In the genomic region with DNA sequence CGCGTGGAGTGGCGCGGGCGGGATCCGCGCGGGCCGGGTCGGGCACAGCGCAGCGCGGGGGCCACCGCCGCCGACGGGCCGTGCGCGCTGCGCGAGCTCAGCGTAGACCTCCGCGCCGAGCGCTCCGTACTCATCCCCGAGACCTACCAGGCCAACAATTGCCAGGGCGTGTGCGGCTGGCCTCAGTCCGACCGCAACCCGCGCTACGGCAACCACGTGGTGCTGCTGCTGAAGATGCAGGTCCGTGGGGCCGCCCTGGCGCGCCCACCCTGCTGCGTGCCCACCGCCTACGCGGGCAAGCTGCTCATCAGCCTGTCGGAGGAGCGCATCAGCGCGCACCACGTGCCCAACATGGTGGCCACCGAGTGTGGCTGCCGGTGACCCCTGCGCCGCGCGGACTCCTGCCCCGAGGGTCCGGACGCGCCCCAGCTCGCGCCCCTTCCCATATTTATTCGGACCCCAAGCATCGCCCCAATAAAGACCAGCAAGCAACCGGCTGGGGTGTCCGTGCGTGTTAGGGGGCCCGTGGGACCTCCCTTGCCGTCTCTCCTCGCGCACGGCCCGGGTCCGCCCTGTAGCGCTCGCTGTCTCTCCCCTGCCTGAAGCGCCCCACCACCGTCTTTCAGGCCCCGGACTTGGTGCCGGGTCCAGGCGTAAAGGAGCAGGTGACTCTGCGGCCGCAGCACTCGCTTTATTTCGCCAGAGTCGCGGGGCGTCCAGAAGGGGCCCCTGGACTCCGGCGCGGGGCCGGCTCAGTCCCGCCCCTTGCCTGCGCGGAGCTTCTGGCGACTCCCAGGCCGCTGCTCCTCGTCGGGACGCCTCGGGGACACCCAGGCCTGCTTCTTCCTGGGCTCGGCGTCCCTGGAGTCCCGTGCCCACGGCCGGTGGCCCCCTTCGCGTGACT, we compare ENCODE assay signal across 15 cellular contexts. TPM values are rescaled to one million over a fixed set of nuclear protein-coding genes. Genes with fewer than 3 reads are reported as not detected.
DNase-seq lines count a peak whose midpoint lies in the region; ATAC-seq, FAIRE-seq and TF ChIP-seq lines count a peak whose summit lies in the region.
"Had no signal": no experiment of that assay in that cellular context is flagged by ENCODE, and none has a peak within 500 bp of the region (broad histone marks: within the 10 kb centered on the region; RNA-seq: fewer than 3 reads in every experiment).

No MANE protein-coding gene starts in this region.

- H3K27ac ChIP-seq in CD4-positive, alpha-beta memory T cell (ENCODE audit: low read depth, low read length) = no peak overlapping the region
- H3K27ac ChIP-seq in GM12878 (ENCODE audit: control insufficient read depth, insufficient read depth) (no peak overlapping the region), parathyroid adenoma (no peak overlapping the region), uterus (no peak overlapping the region)
- H3K27ac ChIP-seq: body of pancreas had no signal

- peaks cover 0 to 9% of the 10 kb centered on the region in 2 donors for H3K36me3 Mint-ChIP-seq in CD4-positive, alpha-beta memory T cell

- no peaks in the 10 kb centered on the region for H3K9me3 ChIP-seq in CD4-positive, alpha-beta memory T cell (ENCODE audit: control insufficient read depth in 1 of 2, low read length in 2 of 2)
- no peaks in the 10 kb centered on the region; the same call in 2 of the 3 replicates for H3K9me3 ChIP-seq in GM12878 (replicated peaks; ENCODE audit: control insufficient read depth, insufficient read depth, low read length)
- no peaks in the 10 kb centered on the region for H3K9me3 ChIP-seq in parathyroid adenoma (ENCODE audit: control insufficient read depth, low read length)
- no peaks in the 10 kb centered on the region for H3K9me3 ChIP-seq in uterus
- H3K9me3 ChIP-seq: body of pancreas had no signal

- H3K36me3 ChIP-seq in CD4-positive, alpha-beta memory T cell (ENCODE audit: insufficient read depth, low read length) = peaks cover 13% of the 10 kb centered on the region
- H3K36me3 ChIP-seq in GM12878 (ENCODE audit: control insufficient read depth in 2 of 2, insufficient read depth in 2 of 2, low read length in 1 of 2) (peaks cover 0 to 15% of the 10 kb centered on the region in 2 experiments; a peak in 2 of 4 replicates), parathyroid adenoma (ENCODE audit: control insufficient read depth, insufficient read depth, low read length) (no peaks in the 10 kb centered on the region), uterus (no peaks in the 10 kb centered on the region)

- H3K4me1 ChIP-seq in CD4-positive, alpha-beta memory T cell (ENCODE audit: insufficient read depth, low read length) = peaks cover 32% of the 10 kb centered on the region
- H3K4me1 ChIP-seq in GM12878 (ENCODE audit: control insufficient read depth, insufficient read depth, low read length) = no peaks in the 10 kb centered on the region; the same call in 1 of the 2 replicates
- H3K4me1 ChIP-seq in parathyroid adenoma = no peaks in the 10 kb centered on the region
- peaks cover 0 to 30% of the 10 kb centered on the region in 2 donors for H3K4me1 ChIP-seq in uterus

- POLR2A ChIA-PET in CD4-positive, alpha-beta memory T cell (lab: Charles Lee; ENCODE audit: partially characterized antibody) = interaction anchor here (0.5 to 16.7 kb wide), 6 partner anchors 10 to 364 kb away, joined by 3 to 325 read pairs (median 14); partner anchors contain the start of genes PLEKHJ1 and SF3A2
- POLR2A ChIA-PET in GM12878 (lab: Charles Lee) = interaction anchor here (1.0 kb wide), 1 partner anchor 12 kb away, joined by 3 read pairs; no protein-coding TSS in a partner anchor

- CTCF ChIA-PET in CD4-positive, alpha-beta memory T cell (lab: Charles Lee; ENCODE audit: partially characterized antibody) = interaction anchor here (0.9 to 2.9 kb wide), 5 partner anchors 11 to 20 kb away, joined by 3 to 19 read pairs (median 4); no protein-coding TSS in a partner anchor
- CTCF ChIA-PET in GM12878 (lab: Yijun Ruan, JAX) = interaction anchor here (0.6 to 1.3 kb wide), 3 partner anchors 13 to 105 kb away, joined by 3 to 5 read pairs (median 3); no protein-coding TSS in a partner anchor

- TF ChIP-seq CTCF in GM20000 (IDR thresholded peaks at IDR 0.05; ENCODE audit: extremely low read depth, missing control alignments) (no peak), GM12878 (IDR thresholded peaks at IDR 0.05 in 2 of 3, conservative IDR thresholded peaks at IDR 0.05 in 1 of 3; ENCODE audit: control insufficient read depth in 2 of 3, extremely low read depth in 1 of 3, insufficient read depth in 1 of 3, low read depth in 3 of 3, low read length in 3 of 3) (no peak), parathyroid adenoma (IDR thresholded peaks at IDR 0.05) (no peak), uterus (IDR thresholded peaks at IDR 0.05) (no peak)

- H3K4me2 ChIP-seq in GM12878 (ENCODE audit: control insufficient read depth, insufficient read depth) (no peak overlapping the region), parathyroid adenoma (ENCODE audit: low read length) (no peak overlapping the region)

- H3K9ac ChIP-seq in GM12878 (ENCODE audit: control insufficient read depth, insufficient read depth, low read length) (no peak overlapping the region), parathyroid adenoma (no peak overlapping the region)

- H3K27me3 Mint-ChIP-seq in CD4-positive, alpha-beta memory T cell = no peaks in the 10 kb centered on the region

- H3K79me2 ChIP-seq in GM12878 (ENCODE audit: control insufficient read depth, insufficient read depth, low read length) (no peaks in the 10 kb centered on the region), parathyroid adenoma (no peaks in the 10 kb centered on the region)

- H3K27ac Mint-ChIP-seq in CD4-positive, alpha-beta memory T cell = no peak overlapping the region

- H3K4me1 Mint-ChIP-seq in CD4-positive, alpha-beta memory T cell = peaks cover 0 to 13% (median 5%) of the 10 kb centered on the region in 4 donors

- H4K20me1 ChIP-seq in GM12878 (ENCODE audit: control insufficient read depth, insufficient read depth) = no peaks in the 10 kb centered on the region

- no peak for TF ChIP-seq RAD21 in GM12878 (IDR thresholded peaks at IDR 0.05; ENCODE audit: insufficient read depth, low read depth, low read length)

- peak; percentile 22; the same call in 1 of the 2 replicates for TF ChIP-seq POLR2A in GM12878 (IDR thresholded peaks at IDR 0.05; ENCODE audit: low read depth, low read length)
- no peak for TF ChIP-seq POLR2A in uterus (IDR thresholded peaks at IDR 0.05)

- SMC1A ChIA-PET in GM12878 (lab: Charles Lee; ENCODE audit: uncharacterized antibody, unreplicated experiment) = no interaction called here

- RAD21 ChIA-PET in GM12878 (lab: Charles Lee; ENCODE audit: unreplicated experiment) = no interaction called here

- peak in 2 of 5 donors; percentile 28 to 29 for DNase-seq in CD4-positive, alpha-beta memory T cell
- peak; percentile 66 for DNase-seq in GM20000 (ENCODE audit: low spot score)
- DNase-seq in GM12878 (ENCODE audit: low read depth, low spot score) = no peak
- DNase-seq in uterus = no peak
- DNase-seq in NCI-H2227 treated with DMSO at 0.1 percent for 48 hours (lab: John Stamatoyannopoulos, UW) = no peak
- DNase-seq in UCSD-AML1 (lab: John Stamatoyannopoulos, UW; ENCODE audit: unreplicated experiment) = no peak
- DNase-seq: activated CD4-positive, alpha-beta T cell treated with anti-CD3 and anti-CD28 coated beads for 1 hour; body of pancreas; NCI-H345; stimulated activated CD4-positive, alpha-beta T cell treated with anti-CD3 and anti-CD28 coated beads, Interleukin-4, amount 100 ng/mL, for 1 hour had no signal

- H3K27me3 ChIP-seq in CD4-positive, alpha-beta memory T cell (ENCODE audit: insufficient read depth, low read length) = peaks cover 4% of the 10 kb centered on the region
- peaks cover 14 to 19% of the 10 kb centered on the region in 2 experiments; a peak in 3 of 4 replicates for H3K27me3 ChIP-seq in GM12878 (replicated peaks in 1 of 2; ENCODE audit: control insufficient read depth in 2 of 2, insufficient read depth in 2 of 2, low read length in 1 of 2)
- peaks cover 14% of the 10 kb centered on the region for H3K27me3 ChIP-seq in parathyroid adenoma (ENCODE audit: control insufficient read depth, insufficient read depth, low read length)
- H3K27me3 ChIP-seq in uterus = peaks cover 0 to 25% of the 10 kb centered on the region in 2 donors

- intact Hi-C loops in CD4-positive, alpha-beta memory T cell (cut with micrococcal nuclease) = loop anchor here (2.0 kb wide), 1 partner anchor 17 kb away; no protein-coding TSS in a partner anchor
- intact Hi-C loops in GM12878 (cut with micrococcal nuclease; ENCODE audit: unreplicated experiment) (no loop called here), uterus (cut with DNase I; ENCODE audit: low total_unique reads) (no loop called here)

- H3K4me3 Mint-ChIP-seq in CD4-positive, alpha-beta memory T cell = peak overlapping the region; percentile 38 to 77 (median 56)

- no peak for TF ChIP-seq EP300 in GM12878 (IDR thresholded peaks at IDR 0.05; ENCODE audit: borderline replicate concordance in 1 of 2, control insufficient read depth in 1 of 2, low read depth in 2 of 2, low read length in 2 of 2)

- in situ Hi-C loops in GM12878 (cut with MboI) = no loop called here

- no peak; the same call in 2 of the 3 replicates for ATAC-seq in GM12878
- ATAC-seq: body of pancreas had no signal

- BruUV-seq in GM12878 (replicated peaks; lab: Mats Ljungman, UMichigan) = no TSS peak

- WGBS in GM12878 (ENCODE audit: insufficient coverage, insufficient replicate concordance, low lambda C conversion rate, missing lambda C conversion rate) = 9% methylated on average over 89 of the region's 108 CpGs

- H2AFZ ChIP-seq in GM12878 (ENCODE audit: control insufficient read depth, low read depth, low read length) (no peak overlapping the region), parathyroid adenoma (peak overlapping the region; percentile 13)

- no peak for FAIRE-seq in GM12878 (lab: Jason Lieb, UNC)
- FAIRE-seq: islet of Langerhans had no signal

- H3K9me3 Mint-ChIP-seq in CD4-positive, alpha-beta memory T cell = no peaks in the 10 kb centered on the region

- H3K4me3 ChIP-seq in CD4-positive, alpha-beta memory T cell (ENCODE audit: low read length in 2 of 2) = peak overlapping the region; percentile 29 to 52
- H3K4me3 ChIP-seq in GM12878 (no peak overlapping the region), parathyroid adenoma (ENCODE audit: low read depth, low read length) (no peak overlapping the region), uterus (no peak overlapping the region)
- H3K4me3 ChIP-seq: body of pancreas had no signal

RNA-seq across cellular contexts. Expression of gene AMH, which starts 2.7 kb away (rescaled TPM):
- total RNA-seq in CD4-positive, alpha-beta memory T cell = 10 to 100 TPM in 1 of 2 experiments, 1 to 10 TPM in 1; 7.5 to 12.7 TPM
- polyA plus RNA-seq in CD4-positive, alpha-beta memory T cell = not detected
- 3.2 and 4.9 TPM in 2 replicates for total RNA-seq in GM12878 (2013; cell fraction: nucleolus; rRNA removed)
- total RNA-seq in GM12878 (2014; rRNA removed) = 1.4 and 1.7 TPM in 2 replicates
- total RNA-seq in GM12878 (2014; rRNA removed; fragmentation: Illumina TruSeq; extraction: Trizol) = 0.18 TPM in 1 of 2 replicates, not detected in the other
- total RNA-seq in GM12878 (2021) = 2.1 and 3.5 TPM in 2 replicates
- polyA plus RNA-seq in GM12878 (2011; ENCODE audit: low read depth) = not detected
- 0.20 and 0.22 TPM in 2 replicates for polyA plus RNA-seq in GM12878 (2011; rRNA removed)
- 0.30 and 0.89 TPM in 2 replicates for polyA plus RNA-seq in GM12878 (2011; cell fraction: cytosol; rRNA removed)
- polyA plus RNA-seq in GM12878 (2011; cell fraction: nucleus; rRNA removed) = 15.5 and 28.6 TPM in 2 replicates
- polyA plus RNA-seq in GM12878 (2012) = 0.27 and 0.92 TPM in 2 replicates
- not detected in 2 replicates for polyA plus RNA-seq in GM12878 (2014; fragmentation: Illumina TruSeq; extraction: Trizol)
- not detected for polyA plus RNA-seq in GM12878 (2014; fragmentation: Nextera tagmentation; extraction: Ambion mirVana)
- polyA plus RNA-seq in GM12878 (2014; rRNA removed) = 2.6 TPM in 2 replicates
- polyA plus RNA-seq in GM12878 (2016; fragmentation: Nextera tagmentation; extraction: Ambion mirVana) = under 1 TPM in 1 of 2 experiments, not detected in 1; 0.17 TPM
- 0.31 TPM in 1 of 2 replicates, not detected in the other for polyA minus RNA-seq in GM12878 (2011; rRNA and poly(A)+ RNA removed)
- 1.2 TPM in 1 of 2 replicates, not detected in the other for polyA minus RNA-seq in GM12878 (2011; cell fraction: cytosol; rRNA and poly(A)+ RNA removed)
- polyA minus RNA-seq in GM12878 (2011; cell fraction: nucleus; rRNA and poly(A)+ RNA removed) = 1.6 and 5.0 TPM in 2 replicates
- 1 to 10 TPM in 1 of 4 donors, under 1 TPM in 1, not detected in 2; 0.35 to 3.5 TPM for total RNA-seq in uterus

RNA-seq across cellular contexts. Expression of gene JSRP1, which starts 4.4 kb away (rescaled TPM):
- total RNA-seq in CD4-positive, alpha-beta memory T cell = 1 to 10 TPM; 1.3 to 1.5 TPM
- 1 to 10 TPM; 1.1 to 1.7 TPM for polyA plus RNA-seq in CD4-positive, alpha-beta memory T cell
- total RNA-seq in GM12878 (2013; cell fraction: nucleolus; rRNA removed) = not detected in 2 replicates
- total RNA-seq in GM12878 (2014; rRNA removed) (not detected in 2 replicates), GM12878 (2014; rRNA removed; fragmentation: Illumina TruSeq; extraction: Trizol) (not detected in 2 replicates), GM12878 (2021) (0.41 and 0.43 TPM in 2 replicates), uterus (not detected)
- not detected for polyA plus RNA-seq in GM12878 (2011; ENCODE audit: low read depth)
- polyA plus RNA-seq in GM12878 (2011; rRNA removed) (not detected in 2 replicates), GM12878 (2014; fragmentation: Illumina TruSeq; extraction: Trizol) (not detected in 2 replicates), GM12878 (2014; fragmentation: Nextera tagmentation; extraction: Ambion mirVana) (not detected), GM12878 (2014; rRNA removed) (0.14 TPM in 1 of 2 replicates, not detected in the other), GM12878 (2016; fragmentation: Nextera tagmentation; extraction: Ambion mirVana) (under 1 TPM; 0.49 to 0.91 TPM)
- 0.10 TPM in 1 of 2 replicates, not detected in the other for polyA plus RNA-seq in GM12878 (2011; cell fraction: cytosol; rRNA removed)
- polyA plus RNA-seq in GM12878 (2011; cell fraction: nucleus; rRNA removed) = 0.13 TPM in 1 of 2 replicates, not detected in the other
- polyA plus RNA-seq in GM12878 (2012) = 0.90 and 2.8 TPM in 2 replicates
- polyA minus RNA-seq in GM12878 (2011; rRNA and poly(A)+ RNA removed) = 0.72 TPM in 1 of 2 replicates, not detected in the other
- polyA minus RNA-seq in GM12878 (2011; cell fraction: cytosol; rRNA and poly(A)+ RNA removed) = not detected in 2 replicates
- not detected in 2 replicates for polyA minus RNA-seq in GM12878 (2011; cell fraction: nucleus; rRNA and poly(A)+ RNA removed)
- total RNA-seq: body of pancreas, H4, temporal lobe had no signal

RNA-seq across cellular contexts. Expression of gene SF3A2, which starts 15.2 kb away (rescaled TPM):
- 100 to 1,000 TPM; 140 to 141 TPM for total RNA-seq in CD4-positive, alpha-beta memory T cell
- 10 to 100 TPM in 1 of 2 donors, 1 to 10 TPM in 1; 8.3 to 37.8 TPM for polyA plus RNA-seq in CD4-positive, alpha-beta memory T cell
- total RNA-seq in GM12878 (2013; cell fraction: nucleolus; rRNA removed) = 88.3 and 88.5 TPM in 2 replicates
- total RNA-seq in GM12878 (2014; rRNA removed) (41.5 and 49.3 TPM in 2 replicates), GM12878 (2014; rRNA removed; fragmentation: Illumina TruSeq; extraction: Trizol) (12.3 and 15.6 TPM in 2 replicates), GM12878 (2021) (132 and 143 TPM in 2 replicates), uterus (100 to 1,000 TPM in 1 of 4 donors, 10 to 100 TPM in 3; 33.2 to 107 (median 50.6) TPM)
- polyA plus RNA-seq in GM12878 (2011; ENCODE audit: low read depth) = 49.8 TPM
- polyA plus RNA-seq in GM12878 (2011; rRNA removed) (3.3 and 5.4 TPM in 2 replicates), GM12878 (2014; fragmentation: Illumina TruSeq; extraction: Trizol) (2.4 and 26.9 TPM in 2 replicates), GM12878 (2014; fragmentation: Nextera tagmentation; extraction: Ambion mirVana) (under 1 TPM; 0.33 to 0.55 TPM), GM12878 (2014; rRNA removed) (36.2 and 61.3 TPM in 2 replicates), GM12878 (2016; fragmentation: Nextera tagmentation; extraction: Ambion mirVana) (10 to 100 TPM; 34.4 to 39.7 TPM)
- polyA plus RNA-seq in GM12878 (2011; cell fraction: cytosol; rRNA removed) = 11.1 and 14.5 TPM in 2 replicates
- polyA plus RNA-seq in GM12878 (2011; cell fraction: nucleus; rRNA removed) = 89.6 and 126 TPM in 2 replicates
- 86.1 and 131 TPM in 2 replicates for polyA plus RNA-seq in GM12878 (2012)
- polyA minus RNA-seq in GM12878 (2011; rRNA and poly(A)+ RNA removed) = 10.2 and 25.5 TPM in 2 replicates
- 30.7 and 38.0 TPM in 2 replicates for polyA minus RNA-seq in GM12878 (2011; cell fraction: cytosol; rRNA and poly(A)+ RNA removed)
- 69.4 and 102 TPM in 2 replicates for polyA minus RNA-seq in GM12878 (2011; cell fraction: nucleus; rRNA and poly(A)+ RNA removed)

RNA-seq across cellular contexts. Expression of gene PLEKHJ1, which starts 15.7 kb away (rescaled TPM):
- 10 to 100 TPM; 64.9 to 65.3 TPM for total RNA-seq in CD4-positive, alpha-beta memory T cell
- polyA plus RNA-seq in CD4-positive, alpha-beta memory T cell = 100 to 1,000 TPM; 105 to 119 TPM
- total RNA-seq in GM12878 (2013; cell fraction: nucleolus; rRNA removed) = 30.4 and 31.3 TPM in 2 replicates
- total RNA-seq in GM12878 (2014; rRNA removed) (131 and 133 TPM in 2 replicates), GM12878 (2014; rRNA removed; fragmentation: Illumina TruSeq; extraction: Trizol) (42.8 and 49.7 TPM in 2 replicates), GM12878 (2021) (92.9 and 98.0 TPM in 2 replicates), uterus (10 to 100 TPM in 3 of 4 donors, 1 to 10 TPM in 1; 5.9 to 56.7 (median 30.1) TPM)
- 24.5 TPM for polyA plus RNA-seq in GM12878 (2011; ENCODE audit: low read depth)
- polyA plus RNA-seq in GM12878 (2011; rRNA removed) (27.7 and 52.0 TPM in 2 replicates), GM12878 (2014; fragmentation: Illumina TruSeq; extraction: Trizol) (13.8 and 32.4 TPM in 2 replicates), GM12878 (2014; fragmentation: Nextera tagmentation; extraction: Ambion mirVana) (1 to 10 TPM; 1.3 to 6.9 TPM), GM12878 (2014; rRNA removed) (133 and 158 TPM in 2 replicates), GM12878 (2016; fragmentation: Nextera tagmentation; extraction: Ambion mirVana) (100 to 1,000 TPM; 119 to 125 TPM)
- polyA plus RNA-seq in GM12878 (2011; cell fraction: cytosol; rRNA removed) = 90.9 and 142 TPM in 2 replicates
- polyA plus RNA-seq in GM12878 (2011; cell fraction: nucleus; rRNA removed) = 85.3 and 98.1 TPM in 2 replicates
- polyA plus RNA-seq in GM12878 (2012) = 53.2 and 83.0 TPM in 2 replicates
- polyA minus RNA-seq in GM12878 (2011; rRNA and poly(A)+ RNA removed) = 9.7 and 26.1 TPM in 2 replicates
- polyA minus RNA-seq in GM12878 (2011; cell fraction: cytosol; rRNA and poly(A)+ RNA removed) = 12.0 and 16.9 TPM in 2 replicates
- 14.1 and 27.3 TPM in 2 replicates for polyA minus RNA-seq in GM12878 (2011; cell fraction: nucleus; rRNA and poly(A)+ RNA removed)

RNA-seq across cellular contexts. Expression of gene PEAK3, which starts 30.1 kb away (rescaled TPM):
- under 1 TPM in 1 of 2 experiments, not detected in 1; 0.11 TPM for total RNA-seq in CD4-positive, alpha-beta memory T cell
- under 1 TPM; 0.07 TPM for polyA plus RNA-seq in CD4-positive, alpha-beta memory T cell
- total RNA-seq in GM12878 (2013; cell fraction: nucleolus; rRNA removed) = not detected in 2 replicates
- total RNA-seq in GM12878 (2014; rRNA removed) (not detected in 2 replicates), GM12878 (2014; rRNA removed; fragmentation: Illumina TruSeq; extraction: Trizol) (not detected in 2 replicates), GM12878 (2021) (0.10 and 0.13 TPM in 2 replicates), uterus (under 1 TPM in 2 of 4 donors, not detected in 2; 0.26 to 0.40 TPM)
- polyA plus RNA-seq in GM12878 (2011; ENCODE audit: low read depth) = 0.09 TPM
- polyA plus RNA-seq in GM12878 (2011; rRNA removed) (0.03 TPM in 1 of 2 replicates, not detected in the other), GM12878 (2014; fragmentation: Illumina TruSeq; extraction: Trizol) (not detected in 2 replicates), GM12878 (2014; fragmentation: Nextera tagmentation; extraction: Ambion mirVana) (not detected), GM12878 (2014; rRNA removed) (not detected in 2 replicates), GM12878 (2016; fragmentation: Nextera tagmentation; extraction: Ambion mirVana) (under 1 TPM in 1 of 2 experiments, not detected in 1; 0.05 TPM)
- not detected in 2 replicates for polyA plus RNA-seq in GM12878 (2011; cell fraction: cytosol; rRNA removed)
- 0.06 and 0.19 TPM in 2 replicates for polyA plus RNA-seq in GM12878 (2011; cell fraction: nucleus; rRNA removed)
- 0.25 and 1.1 TPM in 2 replicates for polyA plus RNA-seq in GM12878 (2012)
- polyA minus RNA-seq in GM12878 (2011; rRNA and poly(A)+ RNA removed) = 0.05 TPM in 1 of 2 replicates, not detected in the other
- 0.52 TPM in 1 of 2 replicates, not detected in the other for polyA minus RNA-seq in GM12878 (2011; cell fraction: cytosol; rRNA and poly(A)+ RNA removed)
- 0.12 and 0.19 TPM in 2 replicates for polyA minus RNA-seq in GM12878 (2011; cell fraction: nucleus; rRNA and poly(A)+ RNA removed)
- total RNA-seq: G401 had no signal

Comparison
In these comparisons a context has a peak if more than half of its experiments do, and no peak if none do; other contexts are left out.
1. H3K4me3 ChIP-seq: peak in CD4-positive, alpha-beta memory T cell (2 of 2); none in GM12878 (single experiment), parathyroid adenoma (single experiment) and uterus (0 of 2).